ENCODE assay signal across 10 cellular contexts in the genomic region with DNA sequence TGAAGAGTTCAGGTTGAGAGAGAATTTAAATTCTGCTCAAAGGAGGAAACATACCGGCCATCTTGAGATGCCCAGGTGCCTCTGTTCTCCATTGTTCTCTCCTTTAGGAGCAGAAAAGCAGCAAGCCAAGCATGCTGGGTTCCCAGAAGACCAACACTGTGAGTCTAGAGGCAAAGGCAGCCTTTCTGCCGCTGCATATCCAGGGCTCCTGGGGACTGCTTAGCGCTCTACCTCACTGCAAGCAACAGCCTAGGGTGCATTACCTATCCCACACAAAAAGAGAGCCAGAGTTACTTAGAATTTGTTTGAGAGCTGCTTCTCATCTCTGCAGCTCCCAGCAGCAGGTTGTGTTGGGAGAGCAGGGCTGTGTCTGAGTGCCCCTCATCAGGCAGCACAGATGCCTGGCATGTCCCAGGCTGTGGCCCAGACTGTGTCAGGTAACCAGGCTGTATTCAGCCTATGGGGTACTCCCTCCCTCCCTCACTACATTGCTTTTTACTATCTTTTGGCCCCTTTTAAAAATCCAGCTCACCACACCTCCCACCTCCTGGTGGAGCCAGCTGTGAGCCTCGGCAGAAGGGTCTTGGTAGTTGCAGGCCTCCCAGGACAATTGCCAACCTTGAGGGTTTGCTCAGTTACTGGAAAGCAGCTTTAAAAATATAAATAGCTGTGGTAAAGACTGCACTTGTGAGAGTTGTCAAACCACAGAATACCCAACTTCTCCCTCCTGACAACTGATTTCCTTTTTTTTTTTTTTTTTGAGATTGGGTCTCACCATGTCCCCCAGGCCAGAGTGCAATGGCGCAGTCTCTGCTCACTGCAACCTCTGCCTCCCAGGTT.
DNase-seq lines count a peak whose midpoint lies in the region; ATAC-seq, FAIRE-seq and TF ChIP-seq lines count a peak whose summit lies in the region.
"Had no signal": no experiment of that assay in that cellular context is flagged by ENCODE, and none has a peak within 500 bp of the region (broad histone marks: within the 10 kb centered on the region; RNA-seq: fewer than 3 reads in every experiment).

No MANE protein-coding gene starts in this region.

- H3K4me1 ChIP-seq in HAP-1: no peaks in the 10 kb centered on the region

- ATAC-seq in GM21367 (IDR thresholded peaks at IDR 0.05; ENCODE audit: unreplicated experiment) (peak; percentile 61), HG03521 (IDR thresholded peaks at IDR 0.05; ENCODE audit: unreplicated experiment) (peak; percentile 48)

- TF ChIP-seq CTCF in GM06990 (IDR thresholded peaks at IDR 0.05; ENCODE audit: insufficient read depth, low read length, poor library complexity, severe bottlenecking) (no peak), astrocyte of the cerebellum (IDR thresholded peaks at IDR 0.05; ENCODE audit: low read depth, low read length, missing control alignments) (peak; percentile 23)

- H3K27me3 ChIP-seq in GM06990 (replicated peaks; ENCODE audit: control insufficient read depth, insufficient read depth, low read length) (no peaks in the 10 kb centered on the region), HAP-1 (ENCODE audit: low read depth) (no peaks in the 10 kb centered on the region)
- H3K27me3 ChIP-seq: ovary, thyroid gland had no signal

- in situ Hi-C loops in astrocyte of the cerebellum (cut with HindIII; ENCODE audit: low sequenced_read_pairs): no loop called here
- in situ Hi-C loops in HAP-1 (cut with MboI; ENCODE audit: low sequenced_read_pairs): no loop called here

- H3K9me3 ChIP-seq in HAP-1: 0 out of 2 replicates have a peak, but pooled peaks cover 3% of the 10 kb centered on the region
- H3K9me3 ChIP-seq: thyroid gland had no signal

- no peak for FAIRE-seq in HTR-8/SVneo (lab: Jason Lieb, UNC)

- DNase-seq in GM06990 (ENCODE audit: extremely low read depth, insufficient read length) (peak; percentile 64), astrocyte of the cerebellum (ENCODE audit: low read depth) (peak; percentile 90), HTR-8/SVneo (ENCODE audit: insufficient read length, low spot score) (no peak), GOT3 (lab: John Stamatoyannopoulos, UW) (no peak), HAP-1 (ENCODE audit: low spot score in 2 of 2) (no peak)
- DNase-seq in effector CD8-positive, alpha-beta T cell (lab: John Stamatoyannopoulos, UW): no peak
- DNase-seq: ovary had no signal

- H3K4me3 ChIP-seq in GM06990 (replicated peaks; ENCODE audit: low read depth, low read length): no peak overlapping the region
- no peak overlapping the region for H3K4me3 ChIP-seq in astrocyte of the cerebellum (ENCODE audit: low read depth, low read length)
- H3K4me3 ChIP-seq in HAP-1: no peak overlapping the region
- H3K4me3 ChIP-seq: ovary, thyroid gland had no signal

- H3K36me3 ChIP-seq in GM06990 (ENCODE audit: control insufficient read depth, insufficient read depth, low read length) (no peaks in the 10 kb centered on the region; the same call in 1 of the 2 replicates), HAP-1 (replicated peaks) (no peaks in the 10 kb centered on the region)
- H3K36me3 ChIP-seq: ovary, thyroid gland had no signal

Comparison
In these comparisons a context has a peak if more than half of its experiments do, and no peak if none do; other contexts are left out.
1. DNase-seq: peak in GM06990 (single experiment) and astrocyte of the cerebellum (single experiment); none in HTR-8/SVneo (single experiment), effector CD8-positive, alpha-beta T cell (single experiment), GOT3 (single experiment) and HAP-1 (0 of 2).